36 cellular contexts compared by ENCODE assay signal in genomic region chr6:165628955-165629354, GRCh38. TPM values are rescaled to one million over a fixed set of nuclear protein-coding genes. Genes with fewer than 3 reads are reported as not detected.
"Had no signal": no experiment of that assay in that cellular context is flagged by ENCODE, and none has a peak within 500 bp of the region (broad histone marks: within the 10 kb centered on the region; RNA-seq: fewer than 3 reads in every experiment).

No MANE protein-coding gene starts in this region.

- H3K4me3 ChIP-seq: ascending aorta, cardiac muscle cell had no signal

- H3K27ac Mint-ChIP-seq: activated B cell treated with CpG ODN at 0.5 μM for 24 hours; activated CD4-positive, alpha-beta memory T cell treated with anti-CD3 and anti-CD28 coated beads, Interleukin-2, amount 10 ng/mL, durations not matched to agents 7 days and 5 days; activated CD4-positive, alpha-beta T cell treated with anti-CD3 and anti-CD28 coated beads, Interleukin-2, amount 10 ng/mL, durations not matched to agents 24 days and 14 days; activated CD8-positive, alpha-beta memory T cell treated with anti-CD3 and anti-CD28 coated beads, Interleukin-2, amount 10 ng/mL, durations not matched to agents 7 days and 5 days; activated CD8-positive, alpha-beta T cell treated with anti-CD3 and anti-CD28 coated beads, Interleukin-2, amount 10 ng/mL, durations not matched to agents 7 days and 5 days; activated naive CD4-positive, alpha-beta T cell treated with anti-CD3 and anti-CD28 coated beads, Interleukin-2, amount 10 ng/mL, durations not matched to agents 7 days and 5 days; activated naive CD4-positive, alpha-beta T cell treated with anti-CD3 and anti-CD28 coated beads, Interleukin-2, amount 50 U/mL, for 24 hours; activated naive CD8-positive, alpha-beta T cell; activated naive CD8-positive, alpha-beta T cell treated with anti-CD3 and anti-CD28 coated beads, Interleukin-2, amount 10 ng/mL, durations not matched to agents 7 days and 5 days; activated naive CD8-positive, alpha-beta T cell treated with anti-CD3 and anti-CD28 coated beads, Interleukin-2, amount 50 U/mL, for 24 hours; activated T-cell treated with anti-CD3 and anti-CD28 coated beads, Interleukin-2, amount 50 U/mL, for 24 hours; activated T-helper 2 cell treated with anti-CD3 and anti-CD28 coated beads, Interferon-gamma antibody, Interleukin-2, Interleukin-4, amounts not matched to agents 10 μg/mL and 5 μg/mL and 100 μg/mL, durations not matched to agents 14 hours and 24 hours and 36 hours; T-cell; T-helper 17 cell had no signal

- H3K36me3 ChIP-seq: ascending aorta, cardiac muscle cell had no signal

- H3K9me3 ChIP-seq: ascending aorta had no signal

- FAIRE-seq: bronchial epithelial cell, TTC549 had no signal

- H3K27me3 Mint-ChIP-seq: activated B cell treated with CpG ODN at 0.5 μM for 24 hours, brain had no signal

- H3K27ac ChIP-seq: ascending aorta, cardiac muscle cell, VCaP had no signal

- H3K4me1 Mint-ChIP-seq: activated B cell treated with CpG ODN at 0.5 μM for 24 hours; activated naive CD4-positive, alpha-beta T cell treated with anti-CD3 and anti-CD28 coated beads, Interleukin-2, amount 50 U/mL, for 24 hours; activated naive CD8-positive, alpha-beta T cell treated with anti-CD3 and anti-CD28 coated beads, Interleukin-2, amount 50 U/mL, for 24 hours had no signal

- H3K36me3 Mint-ChIP-seq: activated CD8-positive, alpha-beta memory T cell treated with anti-CD3 and anti-CD28 coated beads, Interleukin-2, amount 10 ng/mL, durations not matched to agents 7 days and 5 days; activated naive CD4-positive, alpha-beta T cell treated with anti-CD3 and anti-CD28 coated beads, Interleukin-2, amount 10 ng/mL, durations not matched to agents 7 days and 5 days; activated naive CD4-positive, alpha-beta T cell treated with anti-CD3 and anti-CD28 coated beads, Interleukin-2, amount 50 U/mL, for 24 hours; activated naive CD8-positive, alpha-beta T cell; activated naive CD8-positive, alpha-beta T cell treated with anti-CD3 and anti-CD28 coated beads, Interleukin-2, amount 10 ng/mL, durations not matched to agents 7 days and 5 days; T-cell had no signal

- H3K4me3 Mint-ChIP-seq: activated B cell treated with CpG ODN at 0.5 μM for 24 hours; activated CD4-positive, alpha-beta memory T cell treated with anti-CD3 and anti-CD28 coated beads, Interleukin-2, amount 10 ng/mL, durations not matched to agents 7 days and 5 days; activated CD4-positive, alpha-beta T cell treated with anti-CD3 and anti-CD28 coated beads, Interleukin-2, amount 10 ng/mL, durations not matched to agents 24 days and 14 days; activated CD8-positive, alpha-beta memory T cell treated with anti-CD3 and anti-CD28 coated beads, Interleukin-2, amount 10 ng/mL, durations not matched to agents 7 days and 5 days; activated CD8-positive, alpha-beta T cell treated with anti-CD3 and anti-CD28 coated beads, Interleukin-2, amount 10 ng/mL, durations not matched to agents 7 days and 5 days; activated naive CD4-positive, alpha-beta T cell treated with anti-CD3 and anti-CD28 coated beads, Interleukin-2, amount 10 ng/mL, durations not matched to agents 7 days and 5 days; activated naive CD4-positive, alpha-beta T cell treated with anti-CD3 and anti-CD28 coated beads, Interleukin-2, amount 50 U/mL, for 24 hours; activated naive CD8-positive, alpha-beta T cell; activated naive CD8-positive, alpha-beta T cell treated with anti-CD3 and anti-CD28 coated beads, Interleukin-2, amount 10 ng/mL, durations not matched to agents 7 days and 5 days; activated naive CD8-positive, alpha-beta T cell treated with anti-CD3 and anti-CD28 coated beads, Interleukin-2, amount 50 U/mL, for 24 hours; activated T-cell treated with anti-CD3 and anti-CD28 coated beads, Interleukin-2, amount 50 U/mL, for 24 hours; brain; central memory CD8-positive, alpha-beta T cell; T-cell; T-helper 17 cell had no signal

- DNase-seq: activated B cell treated with CpG ODN at 0.5 μM for 24 hours; activated CD4-positive, alpha-beta memory T cell treated with anti-CD3 and anti-CD28 coated beads, Interleukin-2, amount 10 ng/mL, durations not matched to agents 7 days and 5 days; activated CD4-positive, alpha-beta T cell treated with anti-CD3 and anti-CD28 coated beads for 4 hours; activated CD4-positive, alpha-beta T cell treated with anti-CD3 and anti-CD28 coated beads, Interleukin-2, amount 10 ng/mL, durations not matched to agents 24 days and 14 days; activated CD4-positive, alpha-beta T cell treated with anti-CD3 and anti-CD28 coated beads, Interleukin-2, amount 50 U/mL, for 1 hour; activated CD4-positive, alpha-beta T cell treated with anti-CD3 and anti-CD28 coated beads, Interleukin-2, amount 50 U/mL, for 4 hours; activated CD4-positive, CD25-positive, alpha-beta regulatory T cell treated with anti-CD3 and anti-CD28 coated beads, Interleukin-2, amount 50 U/mL, for 72 hours; activated CD8-positive, alpha-beta memory T cell treated with anti-CD3 and anti-CD28 coated beads for 24 hours; activated CD8-positive, alpha-beta memory T cell treated with anti-CD3 and anti-CD28 coated beads, Interleukin-2, amount 10 ng/mL, durations not matched to agents 7 days and 5 days; activated CD8-positive, alpha-beta memory T cell treated with anti-CD3 and anti-CD28 coated beads, Interleukin-2, amount 50 U/mL, for 48 hours; activated CD8-positive, alpha-beta T cell treated with anti-CD3 and anti-CD28 coated beads, Interleukin-2, amount 10 ng/mL, durations not matched to agents 7 days and 5 days; activated effector memory CD4-positive, alpha-beta T cell treated with Interleukin-2 at 50 U/mL for 16 hours; activated gamma-delta T cell; activated naive CD4-positive, alpha-beta T cell treated with anti-CD3 and anti-CD28 coated beads, Interleukin-2, amount 10 ng/mL, durations not matched to agents 7 days and 5 days; activated naive CD4-positive, alpha-beta T cell treated with Interleukin-2 at 50 U/mL for 16 hours; activated naive CD8-positive, alpha-beta T cell treated with anti-CD3 and anti-CD28 coated beads, Interleukin-2, amount 10 ng/mL, durations not matched to agents 7 days and 5 days; activated naive CD8-positive, alpha-beta T cell treated with anti-CD3 and anti-CD28 coated beads, Interleukin-2, amount 50 U/mL, for 24 hours; activated T-cell treated with anti-CD3 and anti-CD28 coated beads, Interleukin-2, amount 50 U/mL, for 24 hours; activated T-cell treated with anti-CD3 and anti-CD28 coated beads, Interleukin-2, amount 50 U/mL, for 48 hours; amygdala; anterior cingulate cortex; cerebellar nuclear complex; T-cell; T-helper 17 cell had no signal

- H3K27me3 ChIP-seq: ascending aorta, cardiac muscle cell had no signal

- ATAC-seq: activated CD8-positive, alpha-beta memory T cell treated with anti-CD3 and anti-CD28 coated beads, Interleukin-2, amount 10 ng/mL, durations not matched to agents 7 days and 5 days; activated CD8-positive, alpha-beta T cell treated with anti-CD3 and anti-CD28 coated beads, Interleukin-2, amount 10 ng/mL, durations not matched to agents 7 days and 5 days; activated naive CD8-positive, alpha-beta T cell treated with anti-CD3 and anti-CD28 coated beads, Interleukin-2, amount 50 U/mL, for 24 hours; T-cell; T-helper 17 cell had no signal

- H3K4me1 ChIP-seq: ascending aorta had no signal

- H3K9me3 Mint-ChIP-seq: activated B cell treated with CpG ODN at 0.5 μM for 24 hours; activated CD4-positive, alpha-beta memory T cell treated with anti-CD3 and anti-CD28 coated beads, Interleukin-2, amount 10 ng/mL, durations not matched to agents 7 days and 5 days; activated CD4-positive, alpha-beta T cell treated with anti-CD3 and anti-CD28 coated beads, Interleukin-2, amount 10 ng/mL, durations not matched to agents 24 days and 14 days; activated naive CD4-positive, alpha-beta T cell treated with anti-CD3 and anti-CD28 coated beads, Interleukin-2, amount 50 U/mL, for 24 hours; activated naive CD8-positive, alpha-beta T cell treated with anti-CD3 and anti-CD28 coated beads, Interleukin-2, amount 10 ng/mL, durations not matched to agents 7 days and 5 days; activated naive CD8-positive, alpha-beta T cell treated with anti-CD3 and anti-CD28 coated beads, Interleukin-2, amount 50 U/mL, for 24 hours; activated T-helper 2 cell treated with anti-CD3 and anti-CD28 coated beads, Interferon-gamma antibody, Interleukin-2, Interleukin-4, amounts not matched to agents 10 μg/mL and 5 μg/mL and 100 μg/mL, durations not matched to agents 14 hours and 24 hours and 36 hours had no signal

RNA-seq across cellular contexts. Expression of gene PDE10A, which starts 34.1 kb away (rescaled TPM):
- total RNA-seq: activated B cell treated with CpG ODN at 0.5 μM for 24 hours; activated CD4-positive, alpha-beta memory T cell treated with anti-CD3 and anti-CD28 coated beads, Interleukin-2, amount 10 ng/mL, durations not matched to agents 7 days and 5 days; activated CD4-positive, alpha-beta T cell treated with anti-CD3 and anti-CD28 coated beads, Interleukin-2, amount 10 ng/mL, durations not matched to agents 24 days and 14 days; activated CD8-positive, alpha-beta memory T cell treated with anti-CD3 and anti-CD28 coated beads, Interleukin-2, amount 10 ng/mL, durations not matched to agents 7 days and 5 days; activated CD8-positive, alpha-beta T cell treated with anti-CD3 and anti-CD28 coated beads, Interleukin-2, amount 10 ng/mL, durations not matched to agents 7 days and 5 days; activated naive CD8-positive, alpha-beta T cell treated with anti-CD3 and anti-CD28 coated beads, Interleukin-2, amount 10 ng/mL, durations not matched to agents 7 days and 5 days; activated T-helper 2 cell treated with anti-CD3 and anti-CD28 coated beads, Interferon-gamma antibody, Interleukin-2, Interleukin-4, amounts not matched to agents 10 μg/mL and 5 μg/mL and 100 μg/mL, durations not matched to agents 14 hours and 24 hours and 36 hours; T-helper 1 cell treated with Interleukin-12 subunit alpha and Interleukin-12 subunit beta and Interleukin-4 antibody, amounts not matched to agents 30 ng/mL and 1 ng/mL, for 36 hours; T-helper 2 cell treated with Interferon-gamma antibody and Interleukin-4, amounts not matched to agents 100 ng/mL and 5 ng/mL, for 36 hours had no signal
